19 cellular contexts compared by ENCODE assay signal in the genomic region with DNA sequence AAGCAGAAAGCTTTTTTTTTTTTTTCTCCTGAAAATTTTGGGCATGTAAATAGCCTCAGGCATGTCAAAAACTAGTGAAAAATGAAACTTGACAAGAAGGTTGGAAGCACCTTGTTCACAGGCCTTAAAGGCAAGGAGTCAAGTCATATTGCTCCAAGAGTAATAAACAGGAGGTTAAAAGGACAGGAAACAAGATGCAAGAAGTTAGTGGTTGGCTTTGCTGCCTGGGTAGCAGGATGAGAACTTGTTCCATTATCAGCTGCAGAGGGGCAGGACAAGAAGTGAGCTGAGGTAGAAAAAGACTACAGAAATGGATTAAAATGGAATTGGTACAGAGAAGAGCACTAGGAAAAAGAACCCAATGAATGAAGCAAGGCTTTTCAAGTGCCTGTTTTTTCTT.
DNase-seq lines count a peak whose midpoint lies in the region; ATAC-seq and TF ChIP-seq lines count a peak whose summit lies in the region.
"Had no signal": no experiment of that assay in that cellular context is flagged by ENCODE, and none has a peak within 500 bp of the region (broad histone marks: within the 10 kb centered on the region; RNA-seq: fewer than 3 reads in every experiment).

No MANE protein-coding gene starts in this region.

- TF ChIP-seq CTCF in osteocyte (IDR thresholded peaks at IDR 0.05) = no peak

- DNase-seq in activated CD4-positive, alpha-beta memory T cell treated with anti-CD3 and anti-CD28 coated beads for 36 hours = peak; percentile 11
- DNase-seq in activated CD4-positive, alpha-beta memory T cell treated with anti-CD3 and anti-CD28 coated beads, Interleukin-2, amount 10 ng/mL, durations not matched to agents 7 days and 5 days = no peak
- DNase-seq in activated naive CD8-positive, alpha-beta T cell treated with anti-CD3 and anti-CD28 coated beads, Interleukin-2, amount 10 ng/mL, durations not matched to agents 7 days and 5 days = no peak
- DNase-seq in osteocyte (ENCODE audit: extremely low spot score, unreplicated experiment) = no peak
- DNase-seq in LoVo (ENCODE audit: low spot score) = no peak
- no peak for DNase-seq in Ammon's horn (ENCODE audit: low spot score)
- DNase-seq: amygdala; H9; MV-4-11; NCI-H2029 treated with DMSO at 0.1 percent for 48 hours; psoas muscle; SHP77; spleen; stimulated activated naive CD4-positive, alpha-beta T cell treated with Interleukin-2 at 50 U/mL for 16 hours had no signal

- ATAC-seq in HG03442 (IDR thresholded peaks at IDR 0.05; ENCODE audit: unreplicated experiment) (peak; percentile 43), GM19463 (IDR thresholded peaks at IDR 0.05; ENCODE audit: unreplicated experiment) (no peak)
- peak; percentile 69 for ATAC-seq in activated naive CD8-positive, alpha-beta T cell treated with anti-CD3 and anti-CD28 coated beads, Interleukin-2, amount 10 ng/mL, durations not matched to agents 7 days and 5 days (ENCODE audit: low read depth)
- ATAC-seq: activated CD4-positive, CD25-positive, alpha-beta regulatory T cell treated with anti-CD3 and anti-CD28 coated beads, Interleukin-2, amount 50 U/mL, for 24 hours; psoas muscle had no signal

- H3K4me3 Mint-ChIP-seq in activated CD4-positive, alpha-beta memory T cell treated with anti-CD3 and anti-CD28 coated beads for 36 hours = no peak overlapping the region
- no peak overlapping the region for H3K4me3 Mint-ChIP-seq in activated CD4-positive, alpha-beta memory T cell treated with anti-CD3 and anti-CD28 coated beads, Interleukin-2, amount 10 ng/mL, durations not matched to agents 7 days and 5 days
- H3K4me3 Mint-ChIP-seq in activated naive CD8-positive, alpha-beta T cell treated with anti-CD3 and anti-CD28 coated beads, Interleukin-2, amount 10 ng/mL, durations not matched to agents 7 days and 5 days = no peak overlapping the region
- no peak overlapping the region for H3K4me3 Mint-ChIP-seq in osteocyte (ENCODE audit: unreplicated experiment)
- H3K4me3 Mint-ChIP-seq: H9, nephron had no signal

- H3K36me3 Mint-ChIP-seq in activated CD4-positive, alpha-beta memory T cell treated with anti-CD3 and anti-CD28 coated beads for 36 hours = no peaks in the 10 kb centered on the region
- H3K36me3 Mint-ChIP-seq in activated CD4-positive, alpha-beta memory T cell treated with anti-CD3 and anti-CD28 coated beads, Interleukin-2, amount 10 ng/mL, durations not matched to agents 7 days and 5 days (ENCODE audit: low read depth) = no peaks in the 10 kb centered on the region
- no peaks in the 10 kb centered on the region for H3K36me3 Mint-ChIP-seq in activated naive CD8-positive, alpha-beta T cell treated with anti-CD3 and anti-CD28 coated beads, Interleukin-2, amount 10 ng/mL, durations not matched to agents 7 days and 5 days
- H3K36me3 Mint-ChIP-seq in osteocyte (ENCODE audit: unreplicated experiment) = no peaks in the 10 kb centered on the region
- H3K36me3 Mint-ChIP-seq: CD4-positive, alpha-beta memory T cell had no signal

- H3K27me3 Mint-ChIP-seq in activated CD4-positive, alpha-beta memory T cell treated with anti-CD3 and anti-CD28 coated beads for 36 hours = no peaks in the 10 kb centered on the region
- no peaks in the 10 kb centered on the region for H3K27me3 Mint-ChIP-seq in activated CD4-positive, alpha-beta memory T cell treated with anti-CD3 and anti-CD28 coated beads, Interleukin-2, amount 10 ng/mL, durations not matched to agents 7 days and 5 days
- H3K27me3 Mint-ChIP-seq in activated naive CD8-positive, alpha-beta T cell treated with anti-CD3 and anti-CD28 coated beads, Interleukin-2, amount 10 ng/mL, durations not matched to agents 7 days and 5 days = no peaks in the 10 kb centered on the region
- no peaks in the 10 kb centered on the region for H3K27me3 Mint-ChIP-seq in osteocyte (ENCODE audit: unreplicated experiment)
- H3K27me3 Mint-ChIP-seq: CD4-positive, alpha-beta memory T cell had no signal

- intact Hi-C loops in activated CD4-positive, alpha-beta memory T cell treated with anti-CD3 and anti-CD28 coated beads for 36 hours (cut with micrococcal nuclease) = loop anchor here (5.0 kb wide), 2 partner anchors 90 to 115 kb away; no protein-coding TSS in a partner anchor

- H3K4me1 Mint-ChIP-seq in activated CD4-positive, alpha-beta memory T cell treated with anti-CD3 and anti-CD28 coated beads for 36 hours (ENCODE audit: low read depth) = peaks cover 36% of the 10 kb centered on the region
- H3K4me1 Mint-ChIP-seq in activated CD4-positive, alpha-beta memory T cell treated with anti-CD3 and anti-CD28 coated beads, Interleukin-2, amount 10 ng/mL, durations not matched to agents 7 days and 5 days = peaks cover 14% of the 10 kb centered on the region
- H3K4me1 Mint-ChIP-seq in activated naive CD8-positive, alpha-beta T cell treated with anti-CD3 and anti-CD28 coated beads, Interleukin-2, amount 10 ng/mL, durations not matched to agents 7 days and 5 days = peaks cover 18% of the 10 kb centered on the region
- H3K4me1 Mint-ChIP-seq in osteocyte (ENCODE audit: unreplicated experiment) = peaks cover 73% of the 10 kb centered on the region

- H3K27ac Mint-ChIP-seq in activated CD4-positive, alpha-beta memory T cell treated with anti-CD3 and anti-CD28 coated beads for 36 hours = no peak overlapping the region
- H3K27ac Mint-ChIP-seq in activated CD4-positive, alpha-beta memory T cell treated with anti-CD3 and anti-CD28 coated beads, Interleukin-2, amount 10 ng/mL, durations not matched to agents 7 days and 5 days = no peak overlapping the region
- H3K27ac Mint-ChIP-seq in activated naive CD8-positive, alpha-beta T cell treated with anti-CD3 and anti-CD28 coated beads, Interleukin-2, amount 10 ng/mL, durations not matched to agents 7 days and 5 days = no peak overlapping the region
- H3K27ac Mint-ChIP-seq in osteocyte (ENCODE audit: unreplicated experiment) = peak overlapping the region; percentile 75
- H3K27ac Mint-ChIP-seq: H9 had no signal

- POLR2A ChIA-PET in activated CD4-positive, alpha-beta memory T cell treated with anti-CD3 and anti-CD28 coated beads for 36 hours (lab: Charles Lee) = no interaction called here
- POLR2A ChIA-PET in activated CD4-positive, alpha-beta memory T cell treated with anti-CD3 and anti-CD28 coated beads, Interleukin-2, amount 10 ng/mL, durations not matched to agents 7 days and 5 days (lab: Charles Lee) = no interaction called here
- POLR2A ChIA-PET in activated naive CD8-positive, alpha-beta T cell treated with anti-CD3 and anti-CD28 coated beads, Interleukin-2, amount 10 ng/mL, durations not matched to agents 7 days and 5 days (lab: Charles Lee) = interaction anchor here (0.5 kb wide), 1 partner anchor 32 kb away, joined by 3 read pairs; no protein-coding TSS in a partner anchor

- CTCF ChIA-PET in activated CD4-positive, alpha-beta memory T cell treated with anti-CD3 and anti-CD28 coated beads for 36 hours (lab: Charles Lee) = no interaction called here
- CTCF ChIA-PET in activated CD4-positive, alpha-beta memory T cell treated with anti-CD3 and anti-CD28 coated beads, Interleukin-2, amount 10 ng/mL, durations not matched to agents 7 days and 5 days (lab: Charles Lee) = no interaction called here

- no peaks in the 10 kb centered on the region for H3K9me3 Mint-ChIP-seq in activated CD4-positive, alpha-beta memory T cell treated with anti-CD3 and anti-CD28 coated beads for 36 hours
- H3K9me3 Mint-ChIP-seq in activated CD4-positive, alpha-beta memory T cell treated with anti-CD3 and anti-CD28 coated beads, Interleukin-2, amount 10 ng/mL, durations not matched to agents 7 days and 5 days = no peaks in the 10 kb centered on the region
- no peaks in the 10 kb centered on the region for H3K9me3 Mint-ChIP-seq in activated naive CD8-positive, alpha-beta T cell treated with anti-CD3 and anti-CD28 coated beads, Interleukin-2, amount 10 ng/mL, durations not matched to agents 7 days and 5 days
- H3K9me3 Mint-ChIP-seq in osteocyte (ENCODE audit: unreplicated experiment) = no peaks in the 10 kb centered on the region
- H3K9me3 Mint-ChIP-seq: H9, nephron had no signal
